ENCODE assay signal across 14 cellular contexts in genomic region chr22:39130892-39131855, GRCh38. TPM values are rescaled to one million over a fixed set of nuclear protein-coding genes. Genes with fewer than 3 reads are reported as not detected.
DNase-seq lines count a peak whose midpoint lies in the region; ATAC-seq and TF ChIP-seq lines count a peak whose summit lies in the region.
"Had no signal": no experiment of that assay in that cellular context is flagged by ENCODE, and none has a peak within 500 bp of the region (broad histone marks: within the 10 kb centered on the region; RNA-seq: fewer than 3 reads in every experiment).

No MANE protein-coding gene starts in this region.

- H3K9me3 Mint-ChIP-seq in type B pancreatic cell = no peaks in the 10 kb centered on the region

- no peaks in the 10 kb centered on the region for H3K36me3 Mint-ChIP-seq in type B pancreatic cell
- H3K36me3 Mint-ChIP-seq: activated naive CD8-positive, alpha-beta T cell had no signal

- H3K4me3 ChIP-seq in mucosa of descending colon = no peak overlapping the region
- H3K4me3 ChIP-seq: HAP-1, lung, thoracic aorta had no signal

- no peak overlapping the region for H3K4me3 Mint-ChIP-seq in type B pancreatic cell
- H3K4me3 Mint-ChIP-seq: activated naive CD8-positive, alpha-beta T cell had no signal

- peak; percentile 13 for ATAC-seq in mucosa of descending colon
- no peak for ATAC-seq in HG03439 (IDR thresholded peaks at IDR 0.05; ENCODE audit: unreplicated experiment)
- no peak for ATAC-seq in GM18519 (IDR thresholded peaks at IDR 0.05; ENCODE audit: low FRiP score, unreplicated experiment)

- H3K9me3 ChIP-seq in mucosa of descending colon = no peaks in the 10 kb centered on the region
- H3K9me3 ChIP-seq: HAP-1, thoracic aorta had no signal

- H3K4me1 Mint-ChIP-seq in type B pancreatic cell (ENCODE audit: unreplicated experiment) = peaks cover 14% of the 10 kb centered on the region

- peak; percentile 57 for DNase-seq in activated effector memory CD4-positive, alpha-beta T cell treated with anti-CD3 and anti-CD28 coated beads, Interleukin-2, amount 50 U/mL, for 16 hours
- DNase-seq in activated effector memory CD4-positive, alpha-beta T cell treated with Interleukin-2 at 50 U/mL for 16 hours = no peak
- peak; percentile 69 for DNase-seq in ecto neural progenitor cell (ENCODE audit: low spot score)
- peak in 1 of 3 donors; percentile 28 for DNase-seq in mucosa of descending colon
- DNase-seq in type B pancreatic cell (ENCODE audit: extremely low spot score, unreplicated experiment) = no peak
- DNase-seq in activated naive CD4-positive, alpha-beta T cell treated with anti-CD3 and anti-CD28 coated beads, Interleukin-2, amount 50 U/mL, for 16 hours = no peak
- DNase-seq: cortex of kidney, NCI-H2171 treated with DMSO at 0.1 percent for 48 hours had no signal

- H3K27ac Mint-ChIP-seq in type B pancreatic cell = no peak overlapping the region
- H3K27ac Mint-ChIP-seq: activated naive CD8-positive, alpha-beta T cell had no signal

- TF ChIP-seq CTCF in mucosa of descending colon (IDR thresholded peaks at IDR 0.05) (no peak), type B pancreatic cell (conservative IDR thresholded peaks at IDR 0.05) (peak; percentile 37)

- intact Hi-C loops in mucosa of descending colon (cut with DNase I, micrococcal nuclease) = no loop called here

- no peaks in the 10 kb centered on the region for H3K36me3 ChIP-seq in mucosa of descending colon (ENCODE audit: low read depth)
- H3K36me3 ChIP-seq: HAP-1 had no signal

- peaks cover 17% of the 10 kb centered on the region for H3K4me1 ChIP-seq in mucosa of descending colon (ENCODE audit: low read depth)
- H3K4me1 ChIP-seq: HAP-1 had no signal

- no peaks in the 10 kb centered on the region for H3K27me3 Mint-ChIP-seq in type B pancreatic cell
- H3K27me3 Mint-ChIP-seq: activated naive CD8-positive, alpha-beta T cell had no signal

RNA-seq across cellular contexts. Expression of gene CBX7, which starts 21.3 kb away (rescaled TPM):
- total RNA-seq in mucosa of descending colon (100 to 1,000 TPM in 1 of 3 donors, 10 to 100 TPM in 2; 23.6 to 125 (median 29.2) TPM), type B pancreatic cell (ENCODE audit: low replicate concordance) (4.8 and 5.0 TPM in 2 replicates)

RNA-seq across cellular contexts. Expression of gene APOBEC3H, which starts 34.1 kb away (rescaled TPM):
- total RNA-seq in mucosa of descending colon = under 1 TPM in 1 of 3 donors, not detected in 2; 0.51 TPM
- 0.63 and 1.1 TPM in 2 replicates for total RNA-seq in type B pancreatic cell (ENCODE audit: low replicate concordance)
- total RNA-seq: lung had no signal

RNA-seq across cellular contexts. Expression of gene APOBEC3G, which starts 54.1 kb away (rescaled TPM):
- total RNA-seq in mucosa of descending colon = 1 to 10 TPM; 5.7 to 6.2 (median 6.1) TPM
- total RNA-seq in type B pancreatic cell (ENCODE audit: low replicate concordance) = 5.6 and 8.0 TPM in 2 replicates

Comparison
In these comparisons a context has a peak if more than half of its experiments do, and no peak if none do; other contexts are left out.
1. DNase-seq: peak in activated effector memory CD4-positive, alpha-beta T cell treated with anti-CD3 and anti-CD28 coated beads, Interleukin-2, amount 50 U/mL, for 16 hours (single experiment) and ecto neural progenitor cell (single experiment); none in activated effector memory CD4-positive, alpha-beta T cell treated with Interleukin-2 at 50 U/mL for 16 hours (single experiment), type B pancreatic cell (single experiment) and activated naive CD4-positive, alpha-beta T cell treated with anti-CD3 and anti-CD28 coated beads, Interleukin-2, amount 50 U/mL, for 16 hours (single experiment).